In genomic region chr2:61469424-61470121, GRCh38 we compare ENCODE assay signal across 8 cellular contexts. TPM values are rescaled to one million over a fixed set of nuclear protein-coding genes. Genes with fewer than 3 reads are reported as not detected.
DNase-seq lines count a peak whose midpoint lies in the region; ATAC-seq, FAIRE-seq and TF ChIP-seq lines count a peak whose summit lies in the region.

No MANE protein-coding gene starts in this region.

- intact Hi-C loops in mammary epithelial cell (cut with micrococcal nuclease) (loop anchor here (5.0 kb wide), 2 partner anchors 47 to 332 kb away; no protein-coding TSS in a partner anchor), aorta (cut with DNase I) (loop anchor here in 1 of 2 donors (2.0 to 5.0 kb wide), 3 partner anchors 69 to 418 kb away; partner anchors contain the start of genes CCT4 and XPO1)

- peak; percentile 25 for DNase-seq in HTR-8/SVneo (ENCODE audit: insufficient read length, low spot score)
- peak; percentile 4 for DNase-seq in mammary epithelial cell
- peak; percentile 19 for DNase-seq in medulla oblongata (ENCODE audit: extremely low spot score)
- DNase-seq in aorta, result no peak
- DNase-seq in NCI-H1092 (lab: John Stamatoyannopoulos, UW), result no peak
- no peak for DNase-seq in NOMO-1 treated with dmso at 0.1 percent for 144 hours (lab: John Stamatoyannopoulos, UW; ENCODE audit: unreplicated experiment)

- peaks cover 8 to 53% (median 32%) of the 10 kb centered on the region in 11 experiments; a peak in 21 of 22 replicates for H3K36me3 ChIP-seq in BLaER1 treated with 17β-estradiol and CSF1 and Interleukin-3, amounts not matched to agents 10 nM and 100 nM
- H3K36me3 ChIP-seq in mammary epithelial cell (ENCODE audit: insufficient read depth, low read length) (peaks cover 8% of the 10 kb centered on the region), aorta (ENCODE audit: control insufficient read depth in 1 of 2, insufficient read depth in 2 of 2, low read length in 1 of 2) (no peaks in the 10 kb centered on the region)

- peaks cover 76% of the 10 kb centered on the region for H3K79me2 ChIP-seq in mammary epithelial cell (ENCODE audit: insufficient read depth, low read length)

- H3K4me1 ChIP-seq in BLaER1 treated with 17β-estradiol and CSF1 and Interleukin-3, amounts not matched to agents 10 nM and 100 nM, result peaks cover 52 to 56% (median 54%) of the 10 kb centered on the region in 10 experiments
- H3K4me1 ChIP-seq in mammary epithelial cell (ENCODE audit: insufficient read depth, low read length), result peaks cover 10% of the 10 kb centered on the region
- no peaks in the 10 kb centered on the region for H3K4me1 ChIP-seq in aorta (ENCODE audit: control insufficient read depth in 1 of 2, insufficient read depth in 2 of 2, low read length in 2 of 2)

- 2% methylated on average over 8 of the region's 8 CpGs for WGBS in mammary epithelial cell (ENCODE audit: low coverage, missing lambda C conversion rate)
- WGBS in aorta, 2 donors, result 4 to 6% methylated on average over 8 of the region's 8 CpGs

- H3K27me3 ChIP-seq in BLaER1 treated with 17β-estradiol and CSF1 and Interleukin-3, amounts not matched to agents 10 nM and 100 nM, result no peaks in the 10 kb centered on the region
- no peaks in the 10 kb centered on the region for H3K27me3 ChIP-seq in mammary epithelial cell (ENCODE audit: insufficient read depth, low read length)
- H3K27me3 ChIP-seq in aorta (ENCODE audit: control insufficient read depth in 1 of 2, insufficient read depth in 2 of 2, low read length in 1 of 2), result no peaks in the 10 kb centered on the region

- dilution Hi-C loops in mammary epithelial cell (cut with HindIII; ENCODE audit: low sequenced_read_pairs), result no loop called here

- H3K4me3 ChIP-seq in BLaER1 treated with 17β-estradiol and CSF1 and Interleukin-3, amounts not matched to agents 10 nM and 100 nM, result peak overlapping the region; percentile 84 to 100 (median 98)
- H3K4me3 ChIP-seq in mammary epithelial cell (replicated peaks in 1 of 3; ENCODE audit: insufficient read depth in 1 of 3, low read depth in 2 of 3, low read length in 3 of 3), result peak overlapping the region; percentile 94 to 100 (median 99)
- H3K4me3 ChIP-seq in aorta (ENCODE audit: low read length in 2 of 2), result peak overlapping the region; percentile 64 to 97

- peak overlapping the region; percentile 76 for H2AFZ ChIP-seq in mammary epithelial cell (ENCODE audit: low read depth, low read length)

- peaks cover 34 to 59% (median 55%) of the 10 kb centered on the region in 11 experiments; a peak in 20 of 22 replicates for H4K20me1 ChIP-seq in BLaER1 treated with 17β-estradiol and CSF1 and Interleukin-3, amounts not matched to agents 10 nM and 100 nM
- H4K20me1 ChIP-seq in mammary epithelial cell (ENCODE audit: insufficient read depth, low read length), result no peaks in the 10 kb centered on the region

- no peak for FAIRE-seq in HTR-8/SVneo (lab: Jason Lieb, UNC)

- H3K9ac ChIP-seq in BLaER1 treated with 17β-estradiol and CSF1 and Interleukin-3, amounts not matched to agents 10 nM and 100 nM, result peak overlapping the region; percentile 96 to 100 (median 98)
- H3K9ac ChIP-seq in mammary epithelial cell (ENCODE audit: insufficient read depth, low read length), result peak overlapping the region; percentile 95

- TF ChIP-seq CTCF in mammary epithelial cell (conservative IDR thresholded peaks at IDR 0.05 in 1 of 2, IDR thresholded peaks at IDR 0.05 in 1 of 2; ENCODE audit: extremely low read depth in 1 of 2, insufficient read depth in 1 of 2, low read depth in 1 of 2, low read length in 2 of 2), result no peak

- H3K9me3 ChIP-seq in BLaER1 treated with 17β-estradiol and CSF1 and Interleukin-3, amounts not matched to agents 10 nM and 100 nM (replicated peaks in 1 of 11), result no peaks in the 10 kb centered on the region
- H3K9me3 ChIP-seq in mammary epithelial cell (replicated peaks; ENCODE audit: insufficient read depth, low read length), result no peaks in the 10 kb centered on the region
- no peaks in the 10 kb centered on the region for H3K9me3 ChIP-seq in aorta (ENCODE audit: control insufficient read depth, low read length)

- CTCF ChIA-PET in mammary epithelial cell (lab: Charles Lee; ENCODE audit: low non-redundant PET), result no interaction called here

- BruUV-seq in mammary epithelial cell (replicated peaks; lab: Mats Ljungman, UMichigan), result TSS peak; percentile 24

- H3K27ac ChIP-seq in BLaER1 treated with 17β-estradiol and CSF1 and Interleukin-3, amounts not matched to agents 10 nM and 100 nM, result peak overlapping the region; percentile 94 to 100 (median 97)
- peak overlapping the region; percentile 84 for H3K27ac ChIP-seq in mammary epithelial cell (ENCODE audit: insufficient read depth, low read depth, low read length)
- peak overlapping the region; percentile 16 to 49 for H3K27ac ChIP-seq in aorta (ENCODE audit: low read depth in 1 of 2, low read length in 2 of 2)

- ATAC-seq in aorta (ENCODE audit: low FRiP score) (no peak), GM21360 (IDR thresholded peaks at IDR 0.05; ENCODE audit: unreplicated experiment) (no peak)

- H3K4me2 ChIP-seq in BLaER1 treated with 17β-estradiol and CSF1 and Interleukin-3, amounts not matched to agents 10 nM and 100 nM, result peak overlapping the region; percentile 81 to 96 (median 87)
- peak overlapping the region; percentile 93 for H3K4me2 ChIP-seq in mammary epithelial cell (ENCODE audit: insufficient read depth, low read depth, low read length)

- in situ Hi-C loops in mammary epithelial cell (cut with MboI; ENCODE audit: low sequenced_read_pairs in 2 of 2), result no loop called here

RNA-seq across cellular contexts. Expression of gene USP34, which starts 1.3 kb away (rescaled TPM):
- 100 to 1,000 TPM in 1 of 2 donors, 10 to 100 TPM in 1; 84.5 to 108 TPM for total RNA-seq in mammary epithelial cell
- polyA plus RNA-seq in mammary epithelial cell, result 23.1 TPM
- 193 TPM for polyA minus RNA-seq in mammary epithelial cell
- total RNA-seq in aorta, result 100 to 1,000 TPM; 128 to 146 TPM
- polyA plus RNA-seq in aorta, result 10 to 100 TPM; 25.2 to 54.4 TPM

Comparison
In these comparisons a context has a peak if more than half of its experiments do, and no peak if none do; other contexts are left out.
1. H3K27ac ChIP-seq: peak in every context shown above with its lines; median percentile 97 in BLaER1 treated with 17β-estradiol and CSF1 and Interleukin-3, amounts not matched to agents 10 nM and 100 nM; 84 in mammary epithelial cell; 32 in aorta.
2. DNase-seq: peak in HTR-8/SVneo (single experiment), mammary epithelial cell (single experiment) and medulla oblongata (single experiment); none in aorta (0 of 2), NCI-H1092 (single experiment) and NOMO-1 treated with dmso at 0.1 percent for 144 hours (single experiment).
3. Peak in every context shown above with its lines, with median percentiles within 50 percentile points of each other: H3K4me3 ChIP-seq.